Comparison of ENCODE assay signal across 8 cellular contexts in the genomic region with DNA sequence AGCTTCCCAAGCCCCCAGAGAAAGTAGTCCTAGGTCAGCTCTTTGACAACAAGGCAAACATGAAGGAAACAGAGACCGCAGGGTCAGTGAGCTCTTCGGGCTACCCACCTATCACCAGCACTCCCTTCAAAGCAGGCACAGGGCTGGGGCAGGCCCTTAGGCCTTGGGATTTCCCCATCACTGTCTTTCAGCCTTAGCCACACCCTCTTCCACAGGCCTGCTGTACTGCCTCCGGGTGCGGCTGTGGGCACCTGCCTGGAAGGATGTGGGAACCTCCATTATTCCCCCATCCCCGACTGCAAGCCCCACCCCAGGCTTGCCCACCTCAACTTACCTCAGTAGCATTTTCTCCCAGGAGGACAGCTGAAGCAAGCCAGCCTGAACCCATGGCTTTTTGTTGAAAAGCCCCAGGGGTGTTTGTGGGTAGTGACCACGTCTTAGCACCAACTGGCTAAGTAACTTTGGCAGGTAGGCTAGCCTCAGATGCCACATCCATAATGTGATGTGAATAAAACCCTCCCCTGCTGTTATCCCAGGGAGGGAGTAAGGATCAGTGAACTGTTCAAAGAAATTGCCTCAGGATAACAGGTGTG.
DNase-seq lines count a peak whose midpoint lies in the region; ATAC-seq and TF ChIP-seq lines count a peak whose summit lies in the region.

No MANE protein-coding gene starts in this region.

- H3K9me3 Mint-ChIP-seq in natural killer cell, result peaks cover 0 to 3% of the 10 kb centered on the region in 2 donors

- H3K9me3 ChIP-seq in heart left ventricle, result peaks cover 0 to 4% (median 0%) of the 10 kb centered on the region in 12 donors

- no peaks in the 10 kb centered on the region for H3K27me3 Mint-ChIP-seq in natural killer cell (ENCODE audit: low read depth in 2 of 2)

- no peaks in the 10 kb centered on the region for H3K36me3 ChIP-seq in heart left ventricle

- intact Hi-C loops in natural killer cell (cut with micrococcal nuclease) (loop anchor here (2.0 kb wide), 1 partner anchor 27 kb away; no protein-coding TSS in a partner anchor), heart left ventricle (cut with DNase I) (no loop called here)

- H3K36me3 Mint-ChIP-seq in natural killer cell, result no peaks in the 10 kb centered on the region

- TF ChIP-seq CTCF in natural killer cell (IDR thresholded peaks at IDR 0.05) (no peak), heart left ventricle (IDR thresholded peaks at IDR 0.05) (no peak)

- whole genome bisulfite sequencing in heart left ventricle, 4 donors, result 74 to 85% (median 83%) methylated on average over 6 of the region's 6 CpGs

- DNase-seq in activated CD4-positive, alpha-beta T cell treated with anti-CD3 and anti-CD28 coated beads, Interleukin-2, amount 50 U/mL, for 4 hours, result peak; percentile 11 to 15
- DNase-seq in natural killer cell, result peak; percentile 31
- DNase-seq in heart left ventricle, result no peak
- DNase-seq in NAMALWA (ENCODE audit: low spot score), result no peak
- DNase-seq in NCI-H1694 treated with DMSO at 0.1 percent for 48 hours (lab: John Stamatoyannopoulos, UW), result no peak
- DNase-seq in midbrain (lab: John Stamatoyannopoulos, UW), result no peak

- H3K4me3 Mint-ChIP-seq in natural killer cell, result no peak overlapping the region

- peaks cover 0 to 2% (median 0%) of the 10 kb centered on the region in 9 donors for H3K27me3 ChIP-seq in heart left ventricle

- ATAC-seq in GM19023 (IDR thresholded peaks at IDR 0.05; ENCODE audit: unreplicated experiment) (peak; percentile 99), HG02973 (IDR thresholded peaks at IDR 0.05; ENCODE audit: unreplicated experiment) (peak; percentile 92), natural killer cell (peak; percentile 92 to 95 (median 94)), heart left ventricle (no peak)

- no peak for TF ChIP-seq POLR2A in heart left ventricle (IDR thresholded peaks at IDR 0.05)

- H3K27ac Mint-ChIP-seq in natural killer cell, result peak overlapping the region; percentile 24 to 39

- H3K4me1 Mint-ChIP-seq in natural killer cell, result peaks cover 10 to 14% of the 10 kb centered on the region in 2 donors

- H3K27ac ChIP-seq in heart left ventricle, result no peak overlapping the region

- peaks cover 0 to 5% (median 0%) of the 10 kb centered on the region in 12 donors for H3K4me1 ChIP-seq in heart left ventricle

- no peak overlapping the region for H3K4me3 ChIP-seq in heart left ventricle

Comparison
In these comparisons a context has a peak if more than half of its experiments do, and no peak if none do; other contexts are left out.
1. ATAC-seq: peak in GM19023 (single experiment), HG02973 (single experiment) and natural killer cell (3 of 3); none in heart left ventricle (0 of 4).
2. DNase-seq: peak in activated CD4-positive, alpha-beta T cell treated with anti-CD3 and anti-CD28 coated beads, Interleukin-2, amount 50 U/mL, for 4 hours (2 of 2) and natural killer cell (single experiment); none in heart left ventricle (0 of 5), NAMALWA (single experiment), NCI-H1694 treated with DMSO at 0.1 percent for 48 hours (single experiment) and midbrain (single experiment).